In the genomic region with DNA sequence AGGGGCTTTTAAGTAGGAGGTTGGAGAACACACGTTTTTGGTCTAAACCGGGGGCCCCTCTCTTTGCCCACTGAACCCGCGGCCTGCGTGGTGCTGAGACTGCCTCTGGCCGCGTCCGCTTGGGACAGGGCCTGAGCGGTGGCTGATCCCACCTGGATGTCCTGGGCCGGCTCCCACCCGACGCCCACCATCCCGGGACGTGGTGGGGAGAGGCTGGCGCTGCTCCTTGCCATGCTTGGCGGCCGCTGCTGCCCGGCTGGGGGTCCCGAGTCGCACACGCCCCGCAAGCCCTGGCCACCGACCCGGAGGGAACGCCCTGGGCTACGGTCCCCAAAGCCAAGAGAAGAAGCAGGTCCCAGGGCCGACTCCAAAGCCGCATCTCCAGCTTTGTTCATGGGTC, we compare ENCODE assay signal across 8 cellular contexts.
DNase-seq lines count a peak whose midpoint lies in the region; ATAC-seq and TF ChIP-seq lines count a peak whose summit lies in the region.
"Not testable (repeated sequence)": the region's sequence is repeated elsewhere in the genome, so short reads cannot be mapped to it uniquely, and the experiment has no call there.

No MANE protein-coding gene starts in this region.

- ATAC-seq in RWPE2 (ENCODE audit: low read depth); left colon: not testable (repeated sequence)
- ATAC-seq in left cardiac atrium, result peak; percentile 14 to 28
- ATAC-seq in upper lobe of left lung (ENCODE audit: low FRiP score in 2 of 2), result peak; percentile 2 to 16

- DNase-seq in Caki2 (ENCODE audit: low read depth), result peak; percentile 0
- peak; percentile 58 for DNase-seq in RWPE2 (ENCODE audit: low spot score)
- peak; percentile 43 for DNase-seq in ecto neural progenitor cell (ENCODE audit: low spot score)
- not testable (repeated sequence) for DNase-seq in left cardiac atrium
- DNase-seq in left colon, result peak; percentile 2 to 20
- DNase-seq in mesenteric fat pad (ENCODE audit: low spot score), result peak; percentile 90
- peak; percentile 62 for DNase-seq in posterior vena cava (ENCODE audit: low spot score)
- DNase-seq in upper lobe of left lung, result peak in 1 of 2 donors; percentile 87

- H3K4me3 ChIP-seq in RWPE2 (ENCODE audit: severe bottlenecking); upper lobe of left lung: not testable (repeated sequence)

- in situ Hi-C loops in Caki2 (cut with HindIII; ENCODE audit: low pct_unique_long_range_greater_than_20kb, low sequenced_read_pairs), result not testable (repeated sequence)

- H3K4me1 ChIP-seq in RWPE2 (ENCODE audit: insufficient read depth, poor library complexity, severe bottlenecking); upper lobe of left lung: not testable (repeated sequence)

- not testable (repeated sequence) for TF ChIP-seq EP300 in upper lobe of left lung (IDR thresholded peaks at IDR 0.05)

- not testable (repeated sequence) for H3K9me3 ChIP-seq in RWPE2 (ENCODE audit: severe bottlenecking)
- H3K9me3 ChIP-seq in upper lobe of left lung, result peaks cover 0 to 20% (median 6%) of the 10 kb centered on the region in 4 donors

- not testable (repeated sequence) for TF ChIP-seq CTCF in RWPE2 (IDR thresholded peaks at IDR 0.05; ENCODE audit: poor library complexity, severe bottlenecking); upper lobe of left lung (IDR thresholded peaks at IDR 0.05)

- not testable (repeated sequence) for H3K27ac ChIP-seq in RWPE2 (ENCODE audit: poor library complexity, severe bottlenecking); upper lobe of left lung

- not testable (repeated sequence) for H3K36me3 ChIP-seq in RWPE2 (ENCODE audit: low read depth); upper lobe of left lung

- not testable (repeated sequence) for H3K27me3 ChIP-seq in RWPE2 (ENCODE audit: insufficient read depth, poor library complexity, severe bottlenecking); upper lobe of left lung

- TF ChIP-seq POLR2A in upper lobe of left lung (IDR thresholded peaks at IDR 0.05), result not testable (repeated sequence)

- intact Hi-C loops in left cardiac atrium (cut with DNase I); left colon (cut with DNase I, micrococcal nuclease); posterior vena cava (cut with DNase I): not testable (repeated sequence)

- 83 to 85% methylated on average over 27 to 28 of the region's 28 CpGs for WGBS in upper lobe of left lung, 2 donors
